ENCODE assay signal across 10 cellular contexts in genomic region chr9:131677051-131677444, GRCh38.
DNase-seq lines count a peak whose midpoint lies in the region; ATAC-seq and TF ChIP-seq lines count a peak whose summit lies in the region.
"Had no signal": no experiment of that assay in that cellular context is flagged by ENCODE, and none has a peak within 500 bp of the region (broad histone marks: within the 10 kb centered on the region; RNA-seq: fewer than 3 reads in every experiment).

No MANE protein-coding gene starts in this region.

- H4K8ac ChIP-seq in mesenchymal stem cell (ENCODE audit: low read length): no peak overlapping the region

- DNase-seq in heart left ventricle (no peak), cardiac septum (ENCODE audit: low spot score) (no peak), body of pancreas (no peak), mesenchymal stem cell (peak; percentile 68), upper lobe of right lung (no peak), islet precursor cell (no peak)
- DNase-seq: NCI-H2029 treated with DMSO at 0.1 percent for 48 hours had no signal

- TF ChIP-seq POLR2A in heart left ventricle (IDR thresholded peaks at IDR 0.05): no peak
- no peak for TF ChIP-seq POLR2A in body of pancreas (IDR thresholded peaks at IDR 0.05)

- no peak overlapping the region for H3K4me2 ChIP-seq in mesenchymal stem cell (ENCODE audit: low read length, poor library complexity, severe bottlenecking)

- H3K18ac ChIP-seq in mesenchymal stem cell (ENCODE audit: low read depth in 1 of 2, low read length in 2 of 2): no peak overlapping the region

- peak overlapping the region; percentile 66 for H2BK120ac ChIP-seq in mesenchymal stem cell (ENCODE audit: low read depth, low read length)

- WGBS in heart left ventricle, 4 donors: 16 to 31% (median 24%) methylated on average over 4 of the region's 4 CpGs
- 52 to 58% methylated on average over 4 of the region's 4 CpGs for WGBS in body of pancreas, 2 donors
- 0% methylated on average over 4 of the region's 4 CpGs for WGBS in mesenchymal stem cell

- no peaks in the 10 kb centered on the region for H3K9me3 ChIP-seq in heart left ventricle
- no peaks in the 10 kb centered on the region for H3K9me3 ChIP-seq in body of pancreas
- no peaks in the 10 kb centered on the region for H3K9me3 ChIP-seq in mesenchymal stem cell (ENCODE audit: control insufficient read depth, low read length)
- no peaks in the 10 kb centered on the region for H3K9me3 ChIP-seq in upper lobe of right lung

- H2BK15ac ChIP-seq in mesenchymal stem cell (ENCODE audit: low read depth, poor library complexity, severe bottlenecking): no peak overlapping the region

- no peak overlapping the region for H2AK5ac ChIP-seq in mesenchymal stem cell (ENCODE audit: low read length, severe bottlenecking)

- H3K9ac ChIP-seq in mesenchymal stem cell (ENCODE audit: low read length): peak overlapping the region; percentile 87

- intact Hi-C loops in heart left ventricle (cut with DNase I): loop anchor here in 7 of 10 donors (2.0 to 10.0 kb wide), 4 partner anchors 52 to 60 kb away; no protein-coding TSS in a partner anchor
- intact Hi-C loops in cardiac septum (cut with DNase I): loop anchor here (2.0 to 5.0 kb wide), 3 partner anchors 24 to 70 kb away; no protein-coding TSS in a partner anchor
- intact Hi-C loops in body of pancreas (cut with DNase I): no loop called here
- intact Hi-C loops in upper lobe of right lung (cut with DNase I): loop anchor here (10.0 kb wide), 1 partner anchor 58 kb away; no protein-coding TSS in a partner anchor

- no peak overlapping the region for H3K23ac ChIP-seq in mesenchymal stem cell (ENCODE audit: low read length in 2 of 2)

- H3K36me3 ChIP-seq in heart left ventricle: no peaks in the 10 kb centered on the region
- H3K36me3 ChIP-seq in body of pancreas (replicated peaks in 1 of 2; ENCODE audit: insufficient read depth in 1 of 2, low read depth in 2 of 2): no peaks in the 10 kb centered on the region
- H3K36me3 ChIP-seq in mesenchymal stem cell (ENCODE audit: control insufficient read depth in 1 of 2, insufficient read depth in 2 of 2, low read depth in 1 of 2, low read length in 2 of 2): no peaks in the 10 kb centered on the region
- no peaks in the 10 kb centered on the region for H3K36me3 ChIP-seq in upper lobe of right lung

- peaks cover 30 to 100% (median 86%) of the 10 kb centered on the region in 12 donors for H3K4me1 ChIP-seq in heart left ventricle
- peaks cover 39% of the 10 kb centered on the region for H3K4me1 ChIP-seq in body of pancreas
- H3K4me1 ChIP-seq in mesenchymal stem cell (ENCODE audit: control insufficient read depth, insufficient read depth, low read depth, low read length): peaks cover 39% of the 10 kb centered on the region
- peaks cover 73% of the 10 kb centered on the region for H3K4me1 ChIP-seq in upper lobe of right lung

- H3K79me1 ChIP-seq in mesenchymal stem cell (replicated peaks; ENCODE audit: low read length, poor library complexity, severe bottlenecking): peaks cover 43% of the 10 kb centered on the region

- H2BK5ac ChIP-seq in mesenchymal stem cell (ENCODE audit: low read depth, low read length, poor library complexity, severe bottlenecking): peak overlapping the region; percentile 76

- H3K27ac ChIP-seq in heart left ventricle (peak overlapping the region; percentile 67 to 93 (median 86)), body of pancreas (peak overlapping the region; percentile 12 to 72 (median 62)), mesenchymal stem cell (ENCODE audit: low read length, poor library complexity, severe bottlenecking) (peak overlapping the region; percentile 89), upper lobe of right lung (peak overlapping the region; percentile 75)
- H3K27ac ChIP-seq: C4-2B had no signal

- ATAC-seq in heart left ventricle (no peak), body of pancreas (no peak), upper lobe of right lung (no peak), HG03097 (IDR thresholded peaks at IDR 0.05; ENCODE audit: low FRiP score, unreplicated experiment) (no peak), HG03039 (IDR thresholded peaks at IDR 0.05; ENCODE audit: unreplicated experiment) (no peak)

- no peak overlapping the region for H2AFZ ChIP-seq in mesenchymal stem cell (ENCODE audit: low read depth, low read length)

- peak overlapping the region in 1 of 2 experiments; percentile 27 for H3K4ac ChIP-seq in mesenchymal stem cell (ENCODE audit: low read depth in 1 of 2, low read length in 2 of 2)

- H2BK12ac ChIP-seq in mesenchymal stem cell (ENCODE audit: low read length in 2 of 2): peak overlapping the region in 1 of 2 experiments; percentile 15

- no peak overlapping the region for H3K14ac ChIP-seq in mesenchymal stem cell (ENCODE audit: low read length in 2 of 2)

- peak overlapping the region in 5 of 12 donors; percentile 5 to 21 (median 10) for H3K4me3 ChIP-seq in heart left ventricle
- H3K4me3 ChIP-seq in body of pancreas: no peak overlapping the region
- peak overlapping the region in 1 of 2 experiments; percentile 58 for H3K4me3 ChIP-seq in mesenchymal stem cell (ENCODE audit: insufficient read depth in 1 of 2, low read depth in 1 of 2, low read length in 2 of 2)
- H3K4me3 ChIP-seq in upper lobe of right lung: no peak overlapping the region

- TF ChIP-seq CTCF in heart left ventricle (IDR thresholded peaks at IDR 0.05) (no peak), body of pancreas (IDR thresholded peaks at IDR 0.05) (no peak), upper lobe of right lung (IDR thresholded peaks at IDR 0.05) (no peak)

- H3K27me3 ChIP-seq in heart left ventricle (no peaks in the 10 kb centered on the region), body of pancreas (no peaks in the 10 kb centered on the region), mesenchymal stem cell (ENCODE audit: control insufficient read depth in 1 of 2, insufficient read depth in 1 of 2, low read length in 2 of 2) (no peaks in the 10 kb centered on the region), upper lobe of right lung (no peaks in the 10 kb centered on the region)

- no peak overlapping the region for H4K91ac ChIP-seq in mesenchymal stem cell (ENCODE audit: low read length)
